20 cellular contexts compared by ENCODE assay signal in genomic region chr18:23838233-23838632, GRCh38.
DNase-seq lines count a peak whose midpoint lies in the region; ATAC-seq, FAIRE-seq and TF ChIP-seq lines count a peak whose summit lies in the region.
"Had no signal": no experiment of that assay in that cellular context is flagged by ENCODE, and none has a peak within 500 bp of the region (broad histone marks: within the 10 kb centered on the region; RNA-seq: fewer than 3 reads in every experiment).

No MANE protein-coding gene starts in this region.

- BruUV-seq in mammary epithelial cell (replicated peaks; lab: Mats Ljungman, UMichigan): TSS peak; percentile 58

- H3K27me3 ChIP-seq in mammary epithelial cell (ENCODE audit: insufficient read depth, low read length): no peaks in the 10 kb centered on the region
- H3K27me3 ChIP-seq in keratinocyte (ENCODE audit: control insufficient read depth, extremely low read depth, insufficient read depth, low read length): no peaks in the 10 kb centered on the region
- H3K27me3 ChIP-seq in upper lobe of right lung: no peaks in the 10 kb centered on the region
- H3K27me3 ChIP-seq: BE2C, upper lobe of left lung had no signal

- no peak for ATAC-seq in upper lobe of right lung
- ATAC-seq: Panc1 had no signal

- H3K9ac ChIP-seq in mammary epithelial cell (ENCODE audit: insufficient read depth, low read length) (peak overlapping the region; percentile 93), keratinocyte (ENCODE audit: control insufficient read depth, extremely low read depth, insufficient read depth, low read length) (peak overlapping the region; percentile 71)

- dilution Hi-C loops in mammary epithelial cell (cut with HindIII; ENCODE audit: low sequenced_read_pairs) (no loop called here), keratinocyte (cut with MboI; ENCODE audit: extremely low pct_ligation_motif_present, low sequenced_read_pairs) (no loop called here)

- WGBS in mammary epithelial cell (ENCODE audit: low coverage, missing lambda C conversion rate): 73% methylated on average over 2 of the region's 2 CpGs

- no peaks in the 10 kb centered on the region for H3K9me1 ChIP-seq in keratinocyte (ENCODE audit: control insufficient read depth, extremely low read depth, insufficient read depth, low read length)

- in situ Hi-C loops in mammary epithelial cell (cut with MboI; ENCODE audit: low sequenced_read_pairs in 2 of 2) (loop anchor here (5.0 kb wide), 2 partner anchors 34 to 39 kb away; no protein-coding TSS in a partner anchor), GM13976 (cut with MboI; ENCODE audit: low sequenced_read_pairs, unreplicated experiment) (no loop called here)

- H3K4me3 ChIP-seq in mammary epithelial cell (replicated peaks in 1 of 3; ENCODE audit: insufficient read depth in 1 of 3, low read depth in 2 of 3, low read length in 3 of 3): peak overlapping the region in 1 of 3 experiments; percentile 18
- peak overlapping the region; percentile 3 to 51 (median 11) for H3K4me3 ChIP-seq in keratinocyte (ENCODE audit: control insufficient read depth in 2 of 3, extremely low read depth in 1 of 3, insufficient read depth in 2 of 3, low read depth in 1 of 3, low read length in 3 of 3)
- H3K4me3 ChIP-seq in upper lobe of right lung: no peak overlapping the region
- H3K4me3 ChIP-seq: upper lobe of left lung had no signal

- H3K36me3 ChIP-seq in mammary epithelial cell (ENCODE audit: insufficient read depth, low read length) (no peaks in the 10 kb centered on the region), keratinocyte (ENCODE audit: control insufficient read depth in 2 of 2, extremely low read depth in 1 of 2, insufficient read depth in 2 of 2, low read length in 2 of 2) (peaks cover 0 to 5% of the 10 kb centered on the region in 2 experiments), upper lobe of right lung (peaks cover 8% of the 10 kb centered on the region)
- H3K36me3 ChIP-seq: BE2C, upper lobe of left lung had no signal

- H3K79me2 ChIP-seq in mammary epithelial cell (ENCODE audit: insufficient read depth, low read length) (peaks cover 4% of the 10 kb centered on the region), keratinocyte (ENCODE audit: control insufficient read depth, insufficient read depth, low read length) (no peaks in the 10 kb centered on the region)

- H2AFZ ChIP-seq in mammary epithelial cell (ENCODE audit: low read depth, low read length) (no peak overlapping the region), keratinocyte (ENCODE audit: control insufficient read depth, low read length) (no peak overlapping the region)

- no peak for FAIRE-seq in keratinocyte (lab: Jason Lieb, UNC)

- intact Hi-C loops in mammary epithelial cell (cut with micrococcal nuclease) (no loop called here), upper lobe of right lung (cut with DNase I) (no loop called here), posterior cingulate gyrus (cut with DNase I) (no loop called here)

- H3K4me1 ChIP-seq in mammary epithelial cell (ENCODE audit: insufficient read depth, low read length): peaks cover 62% of the 10 kb centered on the region
- H3K4me1 ChIP-seq in keratinocyte (ENCODE audit: control insufficient read depth, extremely low read depth, insufficient read depth, low read length): peaks cover 49% of the 10 kb centered on the region
- H3K4me1 ChIP-seq in upper lobe of right lung: peaks cover 17% of the 10 kb centered on the region
- H3K4me1 ChIP-seq: BE2C had no signal

- H4K20me1 ChIP-seq in mammary epithelial cell (ENCODE audit: insufficient read depth, low read length): no peaks in the 10 kb centered on the region
- no peaks in the 10 kb centered on the region for H4K20me1 ChIP-seq in keratinocyte (ENCODE audit: control insufficient read depth, extremely low read depth, insufficient read depth, low read length)

- H3K4me2 ChIP-seq in mammary epithelial cell (ENCODE audit: insufficient read depth, low read depth, low read length): peak overlapping the region; percentile 60
- peak overlapping the region; percentile 79 for H3K4me2 ChIP-seq in keratinocyte (ENCODE audit: control insufficient read depth, extremely low read depth, insufficient read depth, low read depth, low read length)

- H3K9me3 ChIP-seq in mammary epithelial cell (replicated peaks; ENCODE audit: insufficient read depth, low read length): no peaks in the 10 kb centered on the region
- H3K9me3 ChIP-seq in keratinocyte (ENCODE audit: control insufficient read depth, low read depth, low read length): no peaks in the 10 kb centered on the region
- H3K9me3 ChIP-seq in upper lobe of right lung: no peaks in the 10 kb centered on the region
- H3K9me3 ChIP-seq: BE2C, upper lobe of left lung had no signal

- DNase-seq in M059J (ENCODE audit: low read depth) (peak; percentile 24), mammary epithelial cell (no peak), keratinocyte (ENCODE audit: low read depth, low spot score) (no peak), upper lobe of right lung (no peak), posterior cingulate gyrus (no peak), GM13976 (ENCODE audit: low spot score) (no peak), DMS79 (lab: John Stamatoyannopoulos, UW) (no peak)
- DNase-seq in stimulated activated CD4-positive, alpha-beta T cell treated with anti-CD3 and anti-CD28 coated beads, Interleukin-2, amount 100 ng/mL, for 24 hours: no peak
- DNase-seq: BE2C; Calu3; erythroblast; GOT3; Karpas-422; NCI-H1436; NCI-H2171; NCI-H82; occipital lobe; stimulated activated naive CD4-positive, alpha-beta T cell treated with Interleukin-2 at 50 U/mL for 16 hours; upper lobe of left lung had no signal

- CTCF ChIA-PET in mammary epithelial cell (lab: Charles Lee; ENCODE audit: low non-redundant PET): interaction anchor here (0.6 kb wide), 1 partner anchor 251 kb away, joined by 3 read pairs; no protein-coding TSS in a partner anchor

- H3K27ac ChIP-seq in mammary epithelial cell (ENCODE audit: insufficient read depth, low read depth, low read length): peak overlapping the region; percentile 99
- peak overlapping the region; percentile 90 for H3K27ac ChIP-seq in keratinocyte (ENCODE audit: control insufficient read depth, insufficient read depth, low read length)
- peak overlapping the region; percentile 34 for H3K27ac ChIP-seq in upper lobe of right lung

- no peak for TF ChIP-seq CTCF in mammary epithelial cell (conservative IDR thresholded peaks at IDR 0.05 in 1 of 2, IDR thresholded peaks at IDR 0.05 in 1 of 2; ENCODE audit: extremely low read depth in 1 of 2, insufficient read depth in 1 of 2, low read depth in 1 of 2, low read length in 2 of 2)
- no peak for TF ChIP-seq CTCF in keratinocyte (optimal IDR thresholded peaks at IDR 0.05 in 1 of 3, IDR thresholded peaks at IDR 0.05 in 1 of 3, conservative IDR thresholded peaks at IDR 0.05 in 1 of 3; ENCODE audit: extremely low read depth in 1 of 3, insufficient read depth in 2 of 3, low read length in 3 of 3)
- no peak for TF ChIP-seq CTCF in upper lobe of right lung (IDR thresholded peaks at IDR 0.05)
- TF ChIP-seq CTCF in GM13976 (IDR thresholded peaks at IDR 0.05; ENCODE audit: borderline replicate concordance, control extremely low read depth, extremely low read depth, insufficient read depth, missing control alignments): no peak

Comparison
In these comparisons a context has a peak if more than half of its experiments do, and no peak if none do; other contexts are left out.
1. H3K27ac ChIP-seq: peak in every context shown above with its lines; median percentile 99 in mammary epithelial cell; 90 in keratinocyte; 34 in upper lobe of right lung.